ENCODE assay signal across 1 cellular context in genomic region chr5:168486136-168486879, GRCh38.
A peak's percentile ranks its signal among the peaks of the same experiment; 100 is the strongest.
TF ChIP-seq lines count a peak whose summit lies in the region.

Gene RARS1 (plus strand): TSS chr5:168486471. CDS start chr5:168486499, 28 bp downstream.

TF ChIP-seq in GM12878, 131 proteins besides CTCF, POLR2A, EP300 and RAD21 (continued from another document and continues in another):
- no peak for TF ChIP-seq IRF4 (IDR thresholded peaks at IDR 0.05; ENCODE audit: low read depth, low read length)
- peak; percentile 8 for TF ChIP-seq RELA (IDR thresholded peaks at IDR 0.05; ENCODE audit: borderline replicate concordance, partially characterized antibody)
- TF ChIP-seq RUNX3 (IDR thresholded peaks at IDR 0.05; ENCODE audit: low read length): peak; percentile 48
- peak; percentile 70 for TF ChIP-seq YY1 (IDR thresholded peaks at IDR 0.05; ENCODE audit: low read depth, low read length)
- peak; percentile 93 for TF ChIP-seq SMAD5 (IDR thresholded peaks at IDR 0.05; ENCODE audit: low read depth)
- peak; percentile 58 for TF ChIP-seq SIX5 (IDR thresholded peaks at IDR 0.05; ENCODE audit: low read depth, low read length, severe bottlenecking)
- TF ChIP-seq CEBPZ (IDR thresholded peaks at IDR 0.05; ENCODE audit: low read depth, low read length): no peak
- TF ChIP-seq BCL11A (IDR thresholded peaks at IDR 0.05; ENCODE audit: low read depth, low read length): peak; percentile 36; the same call in 1 of the 2 replicates
- peak; percentile 77 for TF ChIP-seq HCFC1 (IDR thresholded peaks at IDR 0.05; ENCODE audit: low read length)
- peak; percentile 77 for TF ChIP-seq SREBF2 (IDR thresholded peaks at IDR 0.05; ENCODE audit: low read length)
- TF ChIP-seq CREM (IDR thresholded peaks at IDR 0.05; ENCODE audit: low read depth): peak; percentile 82
- peak; percentile 55; the same call in 1 of the 2 replicates for TF ChIP-seq SMC3 (IDR thresholded peaks at IDR 0.05; ENCODE audit: borderline replicate concordance, low read length)
- TF ChIP-seq ELK1 (IDR thresholded peaks at IDR 0.05; ENCODE audit: low read depth, low read length): peak; percentile 71
- TF ChIP-seq POLR2AphosphoS2 (IDR thresholded peaks at IDR 0.05; ENCODE audit: low read depth, low read length): peak; percentile 91; the same call in 1 of the 2 replicates
- peak; percentile 85 for TF ChIP-seq CREB1 (IDR thresholded peaks at IDR 0.05; ENCODE audit: low read depth)
- TF ChIP-seq ASH2L (IDR thresholded peaks at IDR 0.05; ENCODE audit: borderline replicate concordance, low read depth): no peak
- no peak for TF ChIP-seq HSF1 (IDR thresholded peaks at IDR 0.05; ENCODE audit: low read depth, low read length)
- peak; percentile 95 for TF ChIP-seq SMARCA5 (IDR thresholded peaks at IDR 0.05)
- TF ChIP-seq FOXK2 (IDR thresholded peaks at IDR 0.05): no peak
- 0 out of 2 replicates have a peak, but pooled peaks have one; percentile 18 for TF ChIP-seq MYB (IDR thresholded peaks at IDR 0.05; ENCODE audit: borderline replicate concordance, low read depth, low read length)
- no peak for TF ChIP-seq DPF2 (IDR thresholded peaks at IDR 0.05)
- TF ChIP-seq NBN (IDR thresholded peaks at IDR 0.05): peak; percentile 42
- peak in 1 of 2 experiments; percentile 79; a peak in 2 of 4 replicates for TF ChIP-seq ETV6 (conservative IDR thresholded peaks at IDR 0.05 in 1 of 2, IDR thresholded peaks at IDR 0.05 in 1 of 2; ENCODE audit: borderline replicate concordance in 1 of 2, low read depth in 1 of 2)
- no peak for TF ChIP-seq STAT1 (conservative IDR thresholded peaks at IDR 0.05)
- peak; percentile 77 for TF ChIP-seq REST (IDR thresholded peaks at IDR 0.05; ENCODE audit: low read depth, low read length)
- peak; percentile 100 for TF ChIP-seq GABPA (IDR thresholded peaks at IDR 0.05; ENCODE audit: low read depth)
- 0 out of 2 replicates have a peak, but pooled peaks have one; percentile 63 for TF ChIP-seq CBX5 (IDR thresholded peaks at IDR 0.05; ENCODE audit: low read depth)
- peak; percentile 83 for TF ChIP-seq E2F8 (IDR thresholded peaks at IDR 0.05; ENCODE audit: low read depth, partially characterized antibody)
- peak; percentile 96 for TF ChIP-seq POLR2AphosphoS5 (IDR thresholded peaks at IDR 0.05; ENCODE audit: low read length)
- peak; percentile 46; the same call in 1 of the 2 replicates for TF ChIP-seq ZNF592 (IDR thresholded peaks at IDR 0.05)
- peak; percentile 83 for TF ChIP-seq TAF1 (IDR thresholded peaks at IDR 0.05; ENCODE audit: borderline replicate concordance, low read depth, low read length)
- no peak for TF ChIP-seq NFYA (IDR thresholded peaks at IDR 0.05; ENCODE audit: borderline replicate concordance, low read depth, low read length)
- 0 out of 2 replicates have a peak, but pooled peaks have one; percentile 7 for TF ChIP-seq CHD2 (IDR thresholded peaks at IDR 0.05; ENCODE audit: borderline replicate concordance, low read depth, low read length)
- no peak for TF ChIP-seq NFXL1 (IDR thresholded peaks at IDR 0.05; ENCODE audit: borderline replicate concordance)
- no peak for TF ChIP-seq PAX8 (IDR thresholded peaks at IDR 0.05)
- TF ChIP-seq NKRF (conservative IDR thresholded peaks at IDR 0.05): peak; percentile 86; the same call in 1 of the 2 replicates
